Comparison of ENCODE assay signal across 1 cellular context in genomic region chr3:4303187-4304123, GRCh38.
TF ChIP-seq lines count a peak whose summit lies in the region.

TSS of gene SETMAR (plus strand) at chr3:4303369. CDS start at chr3:4303371, 2 bp downstream.

TF ChIP-seq in K562, 482 proteins besides CTCF, POLR2A, EP300 and RAD21 (continued from another document and continues in another):
- no peak for TF ChIP-seq CEBPZ (IDR thresholded peaks at IDR 0.05; ENCODE audit: borderline replicate concordance, low read depth, low read length)
- 0 out of 2 replicates have a peak, but pooled peaks have one; percentile 35 for TF ChIP-seq ZNF511 (CRISPR knock-in tag; IDR thresholded peaks at IDR 0.05)
- peak; percentile 77 for TF ChIP-seq SIN3B (IDR thresholded peaks at IDR 0.05; ENCODE audit: low read depth)
- TF ChIP-seq EGR1 (conservative IDR thresholded peaks at IDR 0.05) = peak; percentile 71
- peak; percentile 20; the same call in 1 of the 2 replicates for TF ChIP-seq JUN (IDR thresholded peaks at IDR 0.05; ENCODE audit: borderline replicate concordance, low read depth, low read length)
- no peak; the same call in 1 of the 2 replicates for TF ChIP-seq JUN (CRISPR knock-in tag; IDR thresholded peaks at IDR 0.05; ENCODE audit: borderline replicate concordance)
- TF ChIP-seq KLF13 (tag; IDR thresholded peaks at IDR 0.05; ENCODE audit: borderline replicate concordance, low read depth) = peak; percentile 74
- no peak for TF ChIP-seq CUX1 (CRISPR knock-in tag; IDR thresholded peaks at IDR 0.05)
- TF ChIP-seq VEZF1 (CRISPR knock-in tag; IDR thresholded peaks at IDR 0.05) = peak; percentile 76
- TF ChIP-seq POLR2H (tag; IDR thresholded peaks at IDR 0.05; ENCODE audit: low read depth) = peak; percentile 67
- peak; percentile 47; the same call in 1 of the 2 replicates for TF ChIP-seq ZSCAN32 (CRISPR knock-in tag; IDR thresholded peaks at IDR 0.05)
- TF ChIP-seq NR2F6 (CRISPR knock-in tag; IDR thresholded peaks at IDR 0.05) = no peak
- TF ChIP-seq FOXP4 (CRISPR knock-in tag; IDR thresholded peaks at IDR 0.05; ENCODE audit: borderline replicate concordance) = peak; percentile 54; the same call in 1 of the 2 replicates
- TF ChIP-seq ETV5 (CRISPR knock-in tag; IDR thresholded peaks at IDR 0.05; ENCODE audit: low read depth) = peak; percentile 56; the same call in 1 of the 2 replicates
- peak; percentile 44; the same call in 1 of the 2 replicates for TF ChIP-seq RNF2 (IDR thresholded peaks at IDR 0.05)
- TF ChIP-seq SAP30 (IDR thresholded peaks at IDR 0.05; ENCODE audit: borderline replicate concordance, insufficient read depth, low read depth, low read length, poor library complexity, severe bottlenecking) = peak; percentile 50
- peak; percentile 73; the same call in 1 of the 2 replicates for TF ChIP-seq ZNF395 (CRISPR knock-in tag; IDR thresholded peaks at IDR 0.05)
- 0 out of 2 replicates have a peak, but pooled peaks have one; percentile 39 for TF ChIP-seq ZFP1 (CRISPR knock-in tag; IDR thresholded peaks at IDR 0.05)
- TF ChIP-seq ZBTB33 (CRISPR knock-in tag; IDR thresholded peaks at IDR 0.05) = peak; percentile 69; the same call in 1 of the 2 replicates
- 0 out of 4 replicates have a peak, but pooled peaks of 1 of the 2 experiments have one; percentile 81 for TF ChIP-seq ARNT (IDR thresholded peaks at IDR 0.05)
- TF ChIP-seq AFF4 (CRISPR knock-in tag; IDR thresholded peaks at IDR 0.05) = peak; percentile 83; the same call in 1 of the 2 replicates
- TF ChIP-seq BRD4 (IDR thresholded peaks at IDR 0.05) = no peak; the same call in 1 of the 2 replicates
- TF ChIP-seq ZBTB11 (CRISPR knock-in tag; IDR thresholded peaks at IDR 0.05) = peak in 1 of 3 experiments; percentile 56; a peak in 1 of 6 replicates
- TF ChIP-seq ZNF239 (CRISPR knock-in tag; IDR thresholded peaks at IDR 0.05) = peak; percentile 52
- TF ChIP-seq MAZ (CRISPR knock-in tag; conservative IDR thresholded peaks at IDR 0.05 in 1 of 2, IDR thresholded peaks at IDR 0.05 in 1 of 2) = peak; percentile 92 to 94
- TF ChIP-seq L3MBTL2 (IDR thresholded peaks at IDR 0.05) = peak; percentile 97
- TF ChIP-seq GABPA (tag; conservative IDR thresholded peaks at IDR 0.05; ENCODE audit: low read depth) = peak; percentile 8; the same call in 1 of the 2 replicates
